ENCODE assay signal across 23 cellular contexts in the genomic region with DNA sequence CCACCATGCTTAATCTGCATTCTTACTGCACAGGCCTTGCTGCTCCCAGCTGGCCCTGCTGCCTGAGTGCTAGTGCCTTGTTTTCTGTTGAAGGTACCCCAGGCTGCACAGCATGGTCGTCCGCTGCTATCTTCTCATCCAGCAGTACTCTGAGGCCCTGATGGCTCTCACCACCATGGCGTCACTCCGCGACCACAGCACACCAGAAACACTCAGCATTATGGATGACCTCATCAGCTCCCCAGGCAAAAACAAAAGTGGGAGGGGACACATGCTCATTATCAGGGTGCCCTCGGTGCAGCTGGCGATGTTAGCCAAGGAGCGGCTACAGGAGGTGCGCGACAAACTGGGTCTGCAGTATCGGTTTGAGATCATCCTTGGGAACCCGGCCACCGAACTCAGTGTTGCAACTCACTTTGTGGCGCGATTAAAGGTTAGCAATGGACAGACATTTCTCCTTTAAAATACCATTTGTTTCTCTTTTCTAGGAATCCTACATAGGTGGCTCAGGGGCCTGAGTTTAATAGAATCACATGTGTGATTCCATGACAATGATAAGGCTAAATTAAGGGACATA.
DNase-seq lines count a peak whose midpoint lies in the region; ATAC-seq and TF ChIP-seq lines count a peak whose summit lies in the region.
"Had no signal": no experiment of that assay in that cellular context is flagged by ENCODE, and none has a peak within 500 bp of the region (broad histone marks: within the 10 kb centered on the region; RNA-seq: fewer than 3 reads in every experiment).

No MANE protein-coding gene starts in this region.

- no peaks in the 10 kb centered on the region for H3K27me3 Mint-ChIP-seq in nephron progenitor cell (ENCODE audit: low read depth, poor library complexity)

- no peaks in the 10 kb centered on the region for H3K79me2 ChIP-seq in DND-41 (ENCODE audit: insufficient read depth, low read length)

- peaks cover 20% of the 10 kb centered on the region for H3K4me1 Mint-ChIP-seq in nephron progenitor cell

- H3K4me1 ChIP-seq in DND-41 (ENCODE audit: insufficient read depth, low read length) = no peaks in the 10 kb centered on the region

- H3K36me3 Mint-ChIP-seq in nephron progenitor cell (ENCODE audit: low read depth) = peaks cover 78% of the 10 kb centered on the region

- H3K9me3 ChIP-seq in DND-41 (ENCODE audit: insufficient read depth, low read length, severe bottlenecking) = no peaks in the 10 kb centered on the region
- H3K9me3 ChIP-seq: HAP-1, SK-N-SH had no signal

- ATAC-seq in DND-41 (ENCODE audit: insufficient read depth, low read depth) = 0 out of 3 replicates have a peak, but pooled peaks have one; percentile 31

- H3K9ac ChIP-seq in DND-41 (ENCODE audit: low read depth, low read length) = no peak overlapping the region
- H3K9ac ChIP-seq: SK-N-SH had no signal

- H3K9me3 Mint-ChIP-seq in nephron progenitor cell = no peaks in the 10 kb centered on the region
- H3K9me3 Mint-ChIP-seq: HFFc6 had no signal

- no peak overlapping the region for H3K4me2 ChIP-seq in DND-41 (ENCODE audit: insufficient read depth, low read length)
- H3K4me2 ChIP-seq: SK-N-SH had no signal

- H3K27ac Mint-ChIP-seq in nephron progenitor cell = peak overlapping the region; percentile 48
- H3K27ac Mint-ChIP-seq: HFFc6 had no signal

- no peak overlapping the region for H2AFZ ChIP-seq in DND-41 (ENCODE audit: low read depth, low read length)

- intact Hi-C loops in dorsolateral prefrontal cortex (cut with DNase I) = loop anchor here (5.0 to 10.0 kb wide), 3 partner anchors 115 to 362 kb away; partner anchors contain the start of gene ESCO1 (in 1 of the 2)

- H3K27me3 ChIP-seq in DND-41 (ENCODE audit: insufficient read depth, low read length, poor library complexity) = no peaks in the 10 kb centered on the region
- H3K27me3 ChIP-seq in dorsolateral prefrontal cortex = no peaks in the 10 kb centered on the region

- H3K4me3 ChIP-seq in DND-41 (ENCODE audit: low read depth in 1 of 2, low read length in 2 of 2) (no peak overlapping the region), dorsolateral prefrontal cortex (no peak overlapping the region)
- H3K4me3 ChIP-seq: GM12878, HAP-1 had no signal

- DNase-seq in DMS 273 (lab: John Stamatoyannopoulos, UW; ENCODE audit: unreplicated experiment) = peak; percentile 23
- no peak for DNase-seq in DMS 273 treated with DMSO at 0.1 percent for 48 hours (lab: John Stamatoyannopoulos, UW)
- DNase-seq in DND-41 = no peak
- DNase-seq in RPMI7951 (ENCODE audit: low read depth) = peak; percentile 17
- no peak for DNase-seq in nephron progenitor cell
- no peak for DNase-seq in dorsolateral prefrontal cortex
- DNase-seq in NCI-H2029 (lab: John Stamatoyannopoulos, UW) = no peak
- no peak for DNase-seq in UCSD-AML1 (lab: John Stamatoyannopoulos, UW; ENCODE audit: unreplicated experiment)
- DNase-seq: ACHN, DMS53, GDM1, GOT3, MM.1S, NCI-H1048, NCI-H1417 treated with DMSO at 0.1 percent for 48 hours, NCI-H2171, NCI-H226, NCI-H510A, SK-N-SH had no signal

- H3K36me3 ChIP-seq in DND-41 (ENCODE audit: insufficient read depth, low read length) = no peaks in the 10 kb centered on the region
- H3K36me3 ChIP-seq: HAP-1 had no signal

- H3K27ac ChIP-seq in DND-41 (ENCODE audit: low read length) (no peak overlapping the region), dorsolateral prefrontal cortex (no peak overlapping the region)
- H3K27ac ChIP-seq: 22Rv1 had no signal

- H4K20me1 ChIP-seq in DND-41 (ENCODE audit: insufficient read depth, low read length) = no peaks in the 10 kb centered on the region

- TF ChIP-seq CTCF in DND-41 (IDR thresholded peaks at IDR 0.05; ENCODE audit: borderline replicate concordance, extremely low read depth, low read length, poor library complexity, severe bottlenecking) = no peak
- TF ChIP-seq CTCF in nephron progenitor cell (IDR thresholded peaks at IDR 0.05) = no peak
- TF ChIP-seq CTCF in dorsolateral prefrontal cortex (IDR thresholded peaks at IDR 0.05 in 54 of 56, conservative IDR thresholded peaks at IDR 0.05 in 2 of 56; ENCODE audit: low read depth in 1 of 56, partially characterized antibody in 56 of 56) = no peak

- H3K4me3 Mint-ChIP-seq in nephron progenitor cell = no peak overlapping the region
- H3K4me3 Mint-ChIP-seq: HFFc6 had no signal

Comparison
In these comparisons a context has a peak if more than half of its experiments do, and no peak if none do; other contexts are left out.
1. DNase-seq: peak in DMS 273 (single experiment) and RPMI7951 (single experiment); none in DMS 273 treated with DMSO at 0.1 percent for 48 hours (single experiment), DND-41 (single experiment), nephron progenitor cell (single experiment), dorsolateral prefrontal cortex (0 of 10), NCI-H2029 (single experiment) and UCSD-AML1 (single experiment).